Comparison of ENCODE assay signal across 8 cellular contexts in genomic region chr20:59525500-59526241, GRCh38.
DNase-seq lines count a peak whose midpoint lies in the region; ATAC-seq and TF ChIP-seq lines count a peak whose summit lies in the region.

No MANE protein-coding gene starts in this region.

- no peaks in the 10 kb centered on the region for H3K9me3 ChIP-seq in right atrium auricular region

- H3K4me1 ChIP-seq in right atrium auricular region: peaks cover 0 to 6% of the 10 kb centered on the region in 2 donors

- H3K27me3 Mint-ChIP-seq in activated naive CD8-positive, alpha-beta T cell treated with anti-CD3 and anti-CD28 coated beads, Interleukin-2, amount 10 ng/mL, durations not matched to agents 7 days and 5 days: peaks cover 78% of the 10 kb centered on the region

- DNase-seq in COLO829 (ENCODE audit: low spot score): peak; percentile 66
- peak; percentile 26 for DNase-seq in H4 (ENCODE audit: low spot score)
- DNase-seq in NCI-H446 (lab: John Stamatoyannopoulos, UW): peak; percentile 28 to 85
- DNase-seq in activated naive CD8-positive, alpha-beta T cell treated with anti-CD3 and anti-CD28 coated beads, Interleukin-2, amount 10 ng/mL, durations not matched to agents 7 days and 5 days: peak; percentile 51
- DNase-seq in right atrium auricular region (ENCODE audit: low spot score): no peak
- DNase-seq in sciatic nerve (ENCODE audit: low spot score): peak; percentile 75

- no peak for ATAC-seq in activated naive CD8-positive, alpha-beta T cell treated with anti-CD3 and anti-CD28 coated beads, Interleukin-2, amount 10 ng/mL, durations not matched to agents 7 days and 5 days (ENCODE audit: low read depth)
- ATAC-seq in sciatic nerve (peak; percentile 67), HG02623 (IDR thresholded peaks at IDR 0.05; ENCODE audit: unreplicated experiment) (no peak), HG03457 (IDR thresholded peaks at IDR 0.05; ENCODE audit: unreplicated experiment) (no peak)

- POLR2A ChIA-PET in activated naive CD8-positive, alpha-beta T cell treated with anti-CD3 and anti-CD28 coated beads, Interleukin-2, amount 10 ng/mL, durations not matched to agents 7 days and 5 days (lab: Charles Lee): no interaction called here

- no peak overlapping the region for H3K27ac ChIP-seq in right atrium auricular region

- no peaks in the 10 kb centered on the region for H3K4me1 Mint-ChIP-seq in activated naive CD8-positive, alpha-beta T cell treated with anti-CD3 and anti-CD28 coated beads, Interleukin-2, amount 10 ng/mL, durations not matched to agents 7 days and 5 days

- peaks cover 0 to 10% of the 10 kb centered on the region in 2 donors for H3K27me3 ChIP-seq in right atrium auricular region

- TF ChIP-seq CTCF in right atrium auricular region (IDR thresholded peaks at IDR 0.05): peak; percentile 81 to 95

- H3K27ac Mint-ChIP-seq in activated naive CD8-positive, alpha-beta T cell treated with anti-CD3 and anti-CD28 coated beads, Interleukin-2, amount 10 ng/mL, durations not matched to agents 7 days and 5 days: no peak overlapping the region

- no peak overlapping the region for H3K4me3 ChIP-seq in right atrium auricular region

- H3K36me3 ChIP-seq in right atrium auricular region: no peaks in the 10 kb centered on the region

- no peaks in the 10 kb centered on the region for H3K9me3 Mint-ChIP-seq in activated naive CD8-positive, alpha-beta T cell treated with anti-CD3 and anti-CD28 coated beads, Interleukin-2, amount 10 ng/mL, durations not matched to agents 7 days and 5 days

- H3K36me3 Mint-ChIP-seq in activated naive CD8-positive, alpha-beta T cell treated with anti-CD3 and anti-CD28 coated beads, Interleukin-2, amount 10 ng/mL, durations not matched to agents 7 days and 5 days: no peaks in the 10 kb centered on the region

- intact Hi-C loops in sciatic nerve (cut with DNase I): no loop called here

- no peak overlapping the region for H3K4me3 Mint-ChIP-seq in activated naive CD8-positive, alpha-beta T cell treated with anti-CD3 and anti-CD28 coated beads, Interleukin-2, amount 10 ng/mL, durations not matched to agents 7 days and 5 days
